11 cellular contexts compared by ENCODE assay signal in the genomic region with DNA sequence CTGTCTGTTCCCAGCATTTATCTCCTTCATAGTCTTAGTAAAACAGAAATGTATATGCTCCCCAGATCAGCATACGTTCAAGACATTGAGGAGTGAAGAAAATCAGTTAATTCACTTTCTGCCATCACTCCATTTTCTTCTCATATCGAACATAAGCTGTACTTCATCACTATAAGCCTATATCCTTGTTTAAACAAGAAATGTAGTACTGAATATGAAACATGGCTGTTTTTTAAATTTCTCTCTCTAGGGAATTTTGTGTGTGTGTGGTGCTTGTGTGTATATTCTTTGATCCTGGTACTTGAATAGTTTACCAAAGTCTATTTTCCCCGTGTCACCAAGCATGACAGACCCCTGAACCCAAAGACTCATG.
A peak's percentile ranks its signal among the peaks of the same experiment; 100 is the strongest.
DNase-seq lines count a peak whose midpoint lies in the region; ATAC-seq and TF ChIP-seq lines count a peak whose summit lies in the region.
"Had no signal": no experiment of that assay in that cellular context is flagged by ENCODE, and none has a peak within 500 bp of the region (broad histone marks: within the 10 kb centered on the region; RNA-seq: fewer than 3 reads in every experiment).

No MANE protein-coding gene starts in this region.

- H3K4me3 Mint-ChIP-seq in activated CD4-positive, alpha-beta T cell treated with anti-CD3 and anti-CD28 coated beads, Interleukin-2, amount 10 ng/mL, durations not matched to agents 7 days and 5 days, result peak overlapping the region; percentile 99
- H3K4me3 Mint-ChIP-seq in stimulated activated naive B cell treated with anti-CD40 and anti-IgM and Interleukin-4, amounts not matched to agents 10 μg/mL and 1 μg/mL and 100 μg/mL, for 72 hours, result peak overlapping the region; percentile 85 to 93

- TF ChIP-seq POLR2A in gastroesophageal sphincter (IDR thresholded peaks at IDR 0.05), result no peak

- CTCF ChIA-PET in activated CD4-positive, alpha-beta T cell treated with anti-CD3 and anti-CD28 coated beads, Interleukin-2, amount 10 ng/mL, durations not matched to agents 7 days and 5 days (lab: Charles Lee), result interaction anchor here (1.2 to 6.0 kb wide), 6 partner anchors 9 to 70 kb away, joined by 6 to 59 read pairs (median 7); a partner anchor contains a TSS

- peaks cover 36% of the 10 kb centered on the region for H3K4me1 Mint-ChIP-seq in activated CD4-positive, alpha-beta T cell treated with anti-CD3 and anti-CD28 coated beads, Interleukin-2, amount 10 ng/mL, durations not matched to agents 7 days and 5 days
- peaks cover 20 to 51% of the 10 kb centered on the region in 2 donors for H3K4me1 Mint-ChIP-seq in stimulated activated naive B cell treated with anti-CD40 and anti-IgM and Interleukin-4, amounts not matched to agents 10 μg/mL and 1 μg/mL and 100 μg/mL, for 72 hours

- no peak for TF ChIP-seq EP300 in gastroesophageal sphincter (IDR thresholded peaks at IDR 0.05)

- peak overlapping the region; percentile 98 for H3K27ac Mint-ChIP-seq in activated CD4-positive, alpha-beta T cell treated with anti-CD3 and anti-CD28 coated beads, Interleukin-2, amount 10 ng/mL, durations not matched to agents 7 days and 5 days
- peak overlapping the region; percentile 98 for H3K27ac Mint-ChIP-seq in stimulated activated naive B cell treated with anti-CD40 and anti-IgM and Interleukin-4, amounts not matched to agents 10 μg/mL and 1 μg/mL and 100 μg/mL, for 72 hours

- H3K9me3 Mint-ChIP-seq in activated CD4-positive, alpha-beta T cell treated with anti-CD3 and anti-CD28 coated beads, Interleukin-2, amount 10 ng/mL, durations not matched to agents 7 days and 5 days, result no peaks in the 10 kb centered on the region
- no peaks in the 10 kb centered on the region for H3K9me3 Mint-ChIP-seq in stimulated activated naive B cell treated with anti-CD40 and anti-IgM and Interleukin-4, amounts not matched to agents 10 μg/mL and 1 μg/mL and 100 μg/mL, for 72 hours

- ATAC-seq in gastroesophageal sphincter, result no peak
- no peak for ATAC-seq in stimulated activated naive B cell treated with anti-CD40 and anti-IgM and Interleukin-4, amounts not matched to agents 10 μg/mL and 1 μg/mL and 100 μg/mL, for 72 hours (replicated peaks)
- ATAC-seq: pancreas had no signal

- peak overlapping the region; percentile 96 for H3K27ac ChIP-seq in SK-N-MC
- peak overlapping the region; percentile 89 to 95 (median 90) for H3K27ac ChIP-seq in gastroesophageal sphincter

- POLR2A ChIA-PET in activated CD4-positive, alpha-beta T cell treated with anti-CD3 and anti-CD28 coated beads, Interleukin-2, amount 10 ng/mL, durations not matched to agents 7 days and 5 days (lab: Charles Lee), result interaction anchor here (1.0 to 6.5 kb wide), 7 partner anchors 11 to 1672 kb away, joined by 3 to 205 read pairs (median 9); a partner anchor contains a TSS

- TF ChIP-seq CTCF in gastroesophageal sphincter (IDR thresholded peaks at IDR 0.05), result no peak

- H3K36me3 ChIP-seq in SK-N-MC (ENCODE audit: insufficient read depth, low read length) (no peaks in the 10 kb centered on the region; the same call in 1 of the 2 replicates), gastroesophageal sphincter (no peaks in the 10 kb centered on the region)
- H3K36me3 ChIP-seq: pancreas had no signal

- H3K27me3 ChIP-seq in gastroesophageal sphincter, result peaks cover 7% of the 10 kb centered on the region

- H3K4me3 ChIP-seq in SK-N-MC, result peak overlapping the region; percentile 100
- no peak overlapping the region for H3K4me3 ChIP-seq in gastroesophageal sphincter

- no peaks in the 10 kb centered on the region for H3K27me3 Mint-ChIP-seq in activated CD4-positive, alpha-beta T cell treated with anti-CD3 and anti-CD28 coated beads, Interleukin-2, amount 10 ng/mL, durations not matched to agents 7 days and 5 days
- no peaks in the 10 kb centered on the region for H3K27me3 Mint-ChIP-seq in stimulated activated naive B cell treated with anti-CD40 and anti-IgM and Interleukin-4, amounts not matched to agents 10 μg/mL and 1 μg/mL and 100 μg/mL, for 72 hours

- peaks cover 39% of the 10 kb centered on the region for H3K36me3 Mint-ChIP-seq in activated CD4-positive, alpha-beta T cell treated with anti-CD3 and anti-CD28 coated beads, Interleukin-2, amount 10 ng/mL, durations not matched to agents 7 days and 5 days (ENCODE audit: low read depth)
- H3K36me3 Mint-ChIP-seq in stimulated activated naive B cell treated with anti-CD40 and anti-IgM and Interleukin-4, amounts not matched to agents 10 μg/mL and 1 μg/mL and 100 μg/mL, for 72 hours, result peaks cover 36 to 51% of the 10 kb centered on the region in 2 donors

- 34 to 66% methylated on average over 3 of the region's 3 CpGs for WGBS in gastroesophageal sphincter (ENCODE audit: low coverage in 1 of 2), 2 donors

- H3K9me3 ChIP-seq in SK-N-MC (ENCODE audit: low read depth, low read length) (no peaks in the 10 kb centered on the region), gastroesophageal sphincter (no peaks in the 10 kb centered on the region)
- H3K9me3 ChIP-seq: pancreas had no signal

- H3K4me1 ChIP-seq in gastroesophageal sphincter, result peaks cover 0 to 39% (median 7%) of the 10 kb centered on the region in 3 donors
- H3K4me1 ChIP-seq: pancreas had no signal

- DNase-seq in activated CD4-positive, alpha-beta T cell treated with anti-CD3 and anti-CD28 coated beads, Interleukin-2, amount 10 ng/mL, durations not matched to agents 7 days and 5 days, result no peak
- no peak for DNase-seq in activated CD4-positive, alpha-beta T cell treated with anti-CD3 and anti-CD28 coated beads for 4 hours
- DNase-seq in SK-N-MC (ENCODE audit: low read depth, low spot score) (no peak), NCI-H2227 (lab: John Stamatoyannopoulos, UW; ENCODE audit: unreplicated experiment) (no peak), NCI-H510A (lab: John Stamatoyannopoulos, UW) (no peak), NCI-H1092 treated with DMSO at 0.1 percent for 48 hours (lab: John Stamatoyannopoulos, UW) (no peak)
- no peak for DNase-seq in stimulated activated naive B cell treated with anti-CD40 and anti-IgM and Interleukin-4, amounts not matched to agents 10 μg/mL and 1 μg/mL and 100 μg/mL, for 72 hours
- DNase-seq: activated T-cell treated with anti-CD3 and anti-CD28 coated beads for 4 hours; pancreas; stimulated activated CD8-positive, alpha-beta memory T cell treated with anti-CD3 and anti-CD28 coated beads, Interleukin-4, amount 100 ng/mL, for 48 hours had no signal

- H3K9ac ChIP-seq in SK-N-MC (ENCODE audit: insufficient read length), result peak overlapping the region; percentile 96
